Comparison of ENCODE assay signal across 24 cellular contexts in the genomic region with DNA sequence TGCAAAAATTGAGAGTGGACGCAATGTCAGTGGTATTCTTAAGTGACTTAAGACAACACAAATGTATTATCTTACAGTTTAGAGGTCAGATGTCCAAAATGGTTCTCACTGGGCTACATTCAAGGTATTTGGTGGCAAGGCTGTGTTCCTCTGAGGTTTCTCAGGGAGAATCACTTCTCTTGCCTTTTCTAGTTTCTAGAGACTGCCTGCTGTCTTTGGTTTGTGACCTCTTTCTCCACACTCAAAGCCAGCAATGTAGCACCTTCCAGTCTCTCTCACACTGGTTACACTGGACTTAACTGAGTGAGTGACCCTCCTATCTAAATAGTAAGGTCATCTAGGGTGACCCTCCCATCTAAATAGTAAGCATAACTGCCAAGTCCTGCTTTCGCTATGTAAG.
"Had no signal": no experiment of that assay in that cellular context is flagged by ENCODE, and none has a peak within 500 bp of the region (broad histone marks: within the 10 kb centered on the region; RNA-seq: fewer than 3 reads in every experiment).

No MANE protein-coding gene starts in this region.

- H3K4me1 ChIP-seq: colonic mucosa, esophagus muscularis mucosa, esophagus squamous epithelium, foreskin keratinocyte, gastrocnemius medialis, gastroesophageal sphincter, heart left ventricle, heart right ventricle had no signal

- H3K36me3 ChIP-seq: colonic mucosa, esophagus muscularis mucosa, esophagus squamous epithelium, gastrocnemius medialis, gastroesophageal sphincter, heart left ventricle, heart right ventricle had no signal

- DNase-seq: colonic mucosa; cortex of kidney; dermis blood vessel endothelial cell; dorsolateral prefrontal cortex; effector CD4-positive, alpha-beta T cell; effector CD8-positive, alpha-beta T cell; effector memory CD4-positive, alpha-beta T cell; effector memory CD8-positive, alpha-beta T cell; endodermal cell; erythroblast; esophagus squamous epithelium; foreskin fibroblast; foreskin keratinocyte; foreskin melanocyte; gastrocnemius medialis; glutamatergic neuron; head of caudate nucleus; heart left ventricle; heart right ventricle had no signal

- H3K27ac ChIP-seq: colonic mucosa, coronary artery, dorsolateral prefrontal cortex, epithelial cell of prostate, esophagus muscularis mucosa, esophagus squamous epithelium, foreskin keratinocyte, gastrocnemius medialis, gastroesophageal sphincter, heart left ventricle, heart right ventricle had no signal

- H3K27me3 ChIP-seq: colonic mucosa, dorsolateral prefrontal cortex, esophagus muscularis mucosa, esophagus squamous epithelium, foreskin keratinocyte, gastrocnemius medialis, gastroesophageal sphincter, heart left ventricle, heart right ventricle had no signal

- H3K9me3 ChIP-seq: colonic mucosa, esophagus squamous epithelium, gastrocnemius medialis, gastroesophageal sphincter had no signal

- ATAC-seq: effector memory CD8-positive, alpha-beta T cell; esophagus mucosa; foreskin keratinocyte; gastrocnemius medialis; gastroesophageal sphincter; heart left ventricle; heart right ventricle had no signal

- H3K4me3 ChIP-seq: colonic mucosa, coronary artery, dorsolateral prefrontal cortex, esophagus muscularis mucosa, esophagus squamous epithelium, gastrocnemius medialis, gastroesophageal sphincter, heart left ventricle, heart right ventricle had no signal
